9 cellular contexts compared by ENCODE assay signal in genomic region chr1:243345205-243345604, GRCh38.
DNase-seq lines count a peak whose midpoint lies in the region; ATAC-seq and TF ChIP-seq lines count a peak whose summit lies in the region.
"Had no signal": no experiment of that assay in that cellular context is flagged by ENCODE, and none has a peak within 500 bp of the region (broad histone marks: within the 10 kb centered on the region; RNA-seq: fewer than 3 reads in every experiment).

No MANE protein-coding gene starts in this region.

- in situ Hi-C loops in SK-MEL-5 (cut with HindIII; ENCODE audit: low pct_unique_long_range_greater_than_20kb, low sequenced_read_pairs) = no loop called here

- H3K27me3 ChIP-seq in kidney epithelial cell (ENCODE audit: control insufficient read depth, insufficient read depth, low read length) = no peaks in the 10 kb centered on the region
- no peaks in the 10 kb centered on the region for H3K27me3 ChIP-seq in tibial artery
- H3K27me3 ChIP-seq: neutrophil had no signal

- H3K36me3 ChIP-seq in HEK293 (ENCODE audit: control insufficient read depth in 2 of 2, insufficient read depth in 1 of 2, low read length in 2 of 2) (peaks cover 6 to 8% of the 10 kb centered on the region in 2 experiments; a peak in 2 of 3 replicates), kidney epithelial cell (ENCODE audit: control insufficient read depth, insufficient read depth, low read length) (no peaks in the 10 kb centered on the region), tibial artery (peaks cover 0 to 12% (median 7%) of the 10 kb centered on the region in 3 donors)

- TF ChIP-seq CTCF in Calu3 (IDR thresholded peaks at IDR 0.05; ENCODE audit: unreplicated experiment) (no peak), HEK293 (tag by site-specific recombination; IDR thresholded peaks at IDR 0.05) (0 out of 2 replicates have a peak, but pooled peaks have one; percentile 8), kidney epithelial cell (IDR thresholded peaks at IDR 0.05; ENCODE audit: insufficient read depth, low read length, poor library complexity, severe bottlenecking) (peak; percentile 19), tibial artery (IDR thresholded peaks at IDR 0.05) (no peak)

- H3K9me3 Mint-ChIP-seq in Calu3 (ENCODE audit: low read depth, unreplicated experiment) = no peaks in the 10 kb centered on the region
- H3K9me3 Mint-ChIP-seq in activated naive CD4-positive, alpha-beta T cell treated with anti-CD3 and anti-CD28 coated beads, Interleukin-2, amount 50 U/mL, for 72 hours = no peaks in the 10 kb centered on the region
- no peaks in the 10 kb centered on the region for H3K9me3 Mint-ChIP-seq in activated CD4-positive, alpha-beta T cell treated with anti-CD3 and anti-CD28 coated beads, Interleukin-2, amount 10 ng/mL, durations not matched to agents 7 days and 5 days

- no peaks in the 10 kb centered on the region for H3K4me1 ChIP-seq in HEK293 (ENCODE audit: control insufficient read depth, insufficient read depth, low read length)
- no peaks in the 10 kb centered on the region for H3K4me1 ChIP-seq in tibial artery

- DNase-seq in Calu3 (peak; percentile 45), SK-MEL-5 (ENCODE audit: low read depth, low spot score) (peak; percentile 32), kidney epithelial cell (ENCODE audit: low read depth) (no peak), tibial artery (no peak), MV-4-11 (lab: John Stamatoyannopoulos, UW) (no peak)
- no peak for DNase-seq in activated naive CD4-positive, alpha-beta T cell treated with anti-CD3 and anti-CD28 coated beads, Interleukin-2, amount 50 U/mL, for 72 hours (ENCODE audit: low spot score in 2 of 2)
- no peak for DNase-seq in activated CD4-positive, alpha-beta T cell treated with anti-CD3 and anti-CD28 coated beads, Interleukin-2, amount 10 ng/mL, durations not matched to agents 7 days and 5 days

- peaks cover 12% of the 10 kb centered on the region for H3K36me3 Mint-ChIP-seq in Calu3 (ENCODE audit: insufficient read depth, unreplicated experiment)
- H3K36me3 Mint-ChIP-seq in activated naive CD4-positive, alpha-beta T cell treated with anti-CD3 and anti-CD28 coated beads, Interleukin-2, amount 50 U/mL, for 72 hours = peaks cover 0 to 6% of the 10 kb centered on the region in 2 donors
- peaks cover 12% of the 10 kb centered on the region for H3K36me3 Mint-ChIP-seq in activated CD4-positive, alpha-beta T cell treated with anti-CD3 and anti-CD28 coated beads, Interleukin-2, amount 10 ng/mL, durations not matched to agents 7 days and 5 days (ENCODE audit: low read depth)

- no peaks in the 10 kb centered on the region for H3K27me3 Mint-ChIP-seq in Calu3 (ENCODE audit: unreplicated experiment)
- no peaks in the 10 kb centered on the region for H3K27me3 Mint-ChIP-seq in activated CD4-positive, alpha-beta T cell treated with anti-CD3 and anti-CD28 coated beads, Interleukin-2, amount 10 ng/mL, durations not matched to agents 7 days and 5 days

- H3K27ac ChIP-seq in HEK293 (ENCODE audit: extremely low read depth, low read depth, low read length) (no peak overlapping the region), tibial artery (no peak overlapping the region)
- H3K27ac ChIP-seq: neutrophil had no signal

- no peak overlapping the region for H3K27ac Mint-ChIP-seq in Calu3 (ENCODE audit: unreplicated experiment)
- no peak overlapping the region for H3K27ac Mint-ChIP-seq in activated naive CD4-positive, alpha-beta T cell treated with anti-CD3 and anti-CD28 coated beads, Interleukin-2, amount 50 U/mL, for 72 hours
- no peak overlapping the region for H3K27ac Mint-ChIP-seq in activated CD4-positive, alpha-beta T cell treated with anti-CD3 and anti-CD28 coated beads, Interleukin-2, amount 10 ng/mL, durations not matched to agents 7 days and 5 days

- CTCF ChIA-PET in Calu3 (lab: Charles Lee) = no interaction called here
- CTCF ChIA-PET in HEK293 (lab: Yijun Ruan, JAX) = interaction anchor here (0.5 to 2.7 kb wide), 8 partner anchors 9 to 1083 kb away, joined by 3 to 28 read pairs (median 4); no protein-coding TSS in a partner anchor
- CTCF ChIA-PET in activated CD4-positive, alpha-beta T cell treated with anti-CD3 and anti-CD28 coated beads, Interleukin-2, amount 10 ng/mL, durations not matched to agents 7 days and 5 days (lab: Charles Lee) = interaction anchor here (0.7 kb wide), 1 partner anchor 64 kb away, joined by 3 read pairs; no protein-coding TSS in a partner anchor

- H3K4me3 Mint-ChIP-seq in Calu3 (ENCODE audit: low read depth, unreplicated experiment) = no peak overlapping the region
- H3K4me3 Mint-ChIP-seq in activated CD4-positive, alpha-beta T cell treated with anti-CD3 and anti-CD28 coated beads, Interleukin-2, amount 10 ng/mL, durations not matched to agents 7 days and 5 days = no peak overlapping the region

- POLR2A ChIA-PET in HEK293 (lab: Yijun Ruan, JAX) = no interaction called here
- POLR2A ChIA-PET in activated CD4-positive, alpha-beta T cell treated with anti-CD3 and anti-CD28 coated beads, Interleukin-2, amount 10 ng/mL, durations not matched to agents 7 days and 5 days (lab: Charles Lee) = no interaction called here

- intact Hi-C loops in Calu3 (cut with micrococcal nuclease; ENCODE audit: unreplicated experiment) = loop anchor here (2.0 to 10.0 kb wide), 4 partner anchors 350 to 602 kb away; no protein-coding TSS in a partner anchor
- intact Hi-C loops in tibial artery (cut with DNase I; ENCODE audit: low total_unique reads) = loop anchor here (5.0 kb wide), 1 partner anchor 927 kb away; no protein-coding TSS in a partner anchor

- no peak for ATAC-seq in activated naive CD4-positive, alpha-beta T cell treated with anti-CD3 and anti-CD28 coated beads, Interleukin-2, amount 50 U/mL, for 72 hours

- no TSS peak for BruUV-seq in Calu3 (replicated peaks; lab: Mats Ljungman, UMichigan)

- H3K4me3 ChIP-seq in HEK293 (ENCODE audit: low read depth, low read length) (no peak overlapping the region), kidney epithelial cell (ENCODE audit: low read depth, low read length) (no peak overlapping the region), tibial artery (no peak overlapping the region)

- H3K4me1 Mint-ChIP-seq in Calu3 (ENCODE audit: low read depth, unreplicated experiment) = peaks cover 9% of the 10 kb centered on the region
- peaks cover 13% of the 10 kb centered on the region for H3K4me1 Mint-ChIP-seq in activated CD4-positive, alpha-beta T cell treated with anti-CD3 and anti-CD28 coated beads, Interleukin-2, amount 10 ng/mL, durations not matched to agents 7 days and 5 days

- no peaks in the 10 kb centered on the region for H3K9me3 ChIP-seq in HEK293 (ENCODE audit: control insufficient read depth, insufficient read depth, low read depth, low read length)
- no peaks in the 10 kb centered on the region for H3K9me3 ChIP-seq in tibial artery
- H3K9me3 ChIP-seq: neutrophil had no signal

TF ChIP-seq in HEK293, 187 proteins besides CTCF, POLR2A, EP300 and RAD21:
- 0 out of 2 replicates have a peak, but pooled peaks have one; percentile 8 for TF ChIP-seq PRDM1 (tag by site-specific recombination; IDR thresholded peaks at IDR 0.05)
- no peak for TF ChIP-seq REST (tag by site-specific recombination; IDR thresholded peaks at IDR 0.05)
- TF ChIP-seq, protein P1, sequence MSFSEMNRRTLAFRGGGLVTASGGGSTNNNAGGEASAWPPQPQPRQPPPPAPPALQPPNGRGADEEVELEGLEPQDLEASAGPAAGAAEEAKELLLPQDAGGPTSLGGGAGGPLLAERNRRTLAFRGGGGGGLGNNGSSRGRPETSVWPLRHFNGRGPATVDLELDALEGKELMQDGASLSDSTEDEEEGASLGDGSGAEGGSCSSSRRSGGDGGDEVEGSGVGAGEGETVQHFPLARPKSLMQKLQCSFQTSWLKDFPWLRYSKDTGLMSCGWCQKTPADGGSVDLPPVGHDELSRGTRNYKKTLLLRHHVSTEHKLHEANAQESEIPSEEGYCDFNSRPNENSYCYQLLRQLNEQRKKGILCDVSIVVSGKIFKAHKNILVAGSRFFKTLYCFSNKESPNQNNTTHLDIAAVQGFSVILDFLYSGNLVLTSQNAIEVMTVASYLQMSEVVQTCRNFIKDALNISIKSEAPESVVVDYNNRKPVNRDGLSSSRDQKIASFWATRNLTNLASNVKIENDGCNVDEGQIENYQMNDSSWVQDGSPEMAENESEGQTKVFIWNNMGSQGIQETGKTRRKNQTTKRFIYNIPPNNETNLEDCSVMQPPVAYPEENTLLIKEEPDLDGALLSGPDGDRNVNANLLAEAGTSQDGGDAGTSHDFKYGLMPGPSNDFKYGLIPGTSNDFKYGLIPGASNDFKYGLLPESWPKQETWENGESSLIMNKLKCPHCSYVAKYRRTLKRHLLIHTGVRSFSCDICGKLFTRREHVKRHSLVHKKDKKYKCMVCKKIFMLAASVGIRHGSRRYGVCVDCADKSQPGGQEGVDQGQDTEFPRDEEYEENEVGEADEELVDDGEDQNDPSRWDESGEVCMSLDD (tag by site-specific recombination; IDR thresholded peaks at IDR 0.05) = no peak

Comparison
In these comparisons a context has a peak if more than half of its experiments do, and no peak if none do; other contexts are left out.
1. DNase-seq: peak in Calu3 (single experiment) and SK-MEL-5 (single experiment); none in kidney epithelial cell (single experiment), tibial artery (0 of 2), MV-4-11 (single experiment), activated naive CD4-positive, alpha-beta T cell treated with anti-CD3 and anti-CD28 coated beads, Interleukin-2, amount 50 U/mL, for 72 hours (0 of 2) and activated CD4-positive, alpha-beta T cell treated with anti-CD3 and anti-CD28 coated beads, Interleukin-2, amount 10 ng/mL, durations not matched to agents 7 days and 5 days (single experiment).
2. CTCF ChIP-seq: peak in HEK293 (single experiment) and kidney epithelial cell (single experiment); none in Calu3 (single experiment) and tibial artery (0 of 2).